Comparison of ENCODE assay signal across 14 cellular contexts in the genomic region with DNA sequence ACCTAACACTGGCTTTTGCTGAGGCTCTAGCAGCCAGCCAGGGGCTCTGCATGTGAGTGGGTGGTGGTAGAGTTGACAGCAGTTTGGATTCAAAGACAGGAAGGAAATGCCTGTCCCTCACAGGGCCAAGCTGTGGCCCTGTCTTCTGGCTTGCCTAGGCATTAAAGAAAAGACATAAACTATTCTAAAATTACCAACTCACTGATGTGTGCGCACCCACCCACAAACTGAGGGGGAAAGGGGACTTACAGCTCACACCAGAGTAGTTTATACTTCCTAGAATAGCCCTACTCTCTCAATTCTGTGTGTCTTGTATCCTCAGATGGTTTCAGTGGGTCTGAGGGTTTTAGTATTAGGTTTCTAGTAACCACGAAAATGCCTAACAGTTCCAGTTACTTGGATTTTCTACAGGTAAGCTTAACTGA.
A peak's percentile ranks its signal among the peaks of the same experiment; 100 is the strongest.
DNase-seq lines count a peak whose midpoint lies in the region; ATAC-seq and TF ChIP-seq lines count a peak whose summit lies in the region.
"Had no signal": no experiment of that assay in that cellular context is flagged by ENCODE, and none has a peak within 500 bp of the region (broad histone marks: within the 10 kb centered on the region; RNA-seq: fewer than 3 reads in every experiment).

No MANE protein-coding gene starts in this region.

- no peaks in the 10 kb centered on the region for H3K9me2 ChIP-seq in MM.1S (replicated peaks; ENCODE audit: insufficient read depth, low read length)

- H3K79me2 ChIP-seq in MM.1S (ENCODE audit: low read length), result no peaks in the 10 kb centered on the region

- no peaks in the 10 kb centered on the region for H3K27me3 ChIP-seq in MM.1S (replicated peaks; ENCODE audit: insufficient read depth, low read length)
- H3K27me3 ChIP-seq: thyroid gland had no signal

- DNase-seq in GM13977 (ENCODE audit: low spot score) (peak; percentile 36), MM.1S (peak; percentile 80), nephron progenitor cell (no peak), AG08396 (ENCODE audit: low spot score) (no peak), erythroblast (lab: John Stamatoyannopoulos, UW) (no peak), Ammon's horn (ENCODE audit: low spot score) (no peak)
- DNase-seq: Calu3; naive thymus-derived CD4-positive, alpha-beta T cell; NCI-H187 treated with DMSO at 0.1 percent for 48 hours; SHP77; thyroid gland had no signal

- H2AFZ ChIP-seq in MM.1S (ENCODE audit: low read length), result no peak overlapping the region

- no peaks in the 10 kb centered on the region for H4K20me1 ChIP-seq in MM.1S (ENCODE audit: insufficient read depth, low read length)

- H3K4me2 ChIP-seq in MM.1S (ENCODE audit: low read depth, low read length), result peak overlapping the region; percentile 42; the same call in 1 of the 2 replicates

- no peaks in the 10 kb centered on the region for H3K36me3 ChIP-seq in MM.1S (replicated peaks; ENCODE audit: insufficient read depth, low read length)

- H3K9me3 ChIP-seq in MM.1S (replicated peaks; ENCODE audit: insufficient read depth, low read length), result no peaks in the 10 kb centered on the region
- H3K9me3 ChIP-seq: thyroid gland had no signal

- H3K27ac ChIP-seq in MM.1S (ENCODE audit: low read length), result peak overlapping the region; percentile 72
- H3K27ac ChIP-seq: thyroid gland had no signal

- no peaks in the 10 kb centered on the region for H3K4me1 Mint-ChIP-seq in nephron progenitor cell

- ATAC-seq in GM19397 (IDR thresholded peaks at IDR 0.05; ENCODE audit: unreplicated experiment) (peak; percentile 56), HG02943 (IDR thresholded peaks at IDR 0.05; ENCODE audit: low read depth, unreplicated experiment) (peak; percentile 70)
- ATAC-seq: naive thymus-derived CD4-positive, alpha-beta T cell had no signal

- peaks cover 29% of the 10 kb centered on the region for H3F3A ChIP-seq in MM.1S (ENCODE audit: insufficient read depth, low read length)

- H3K9ac ChIP-seq in MM.1S (ENCODE audit: low read length), result peak overlapping the region; percentile 19; the same call in 1 of the 2 replicates

- no peak overlapping the region for H3K4me3 ChIP-seq in MM.1S (ENCODE audit: low read length)
- H3K4me3 ChIP-seq: thyroid gland had no signal

- in situ Hi-C loops in GM13977 (cut with MboI; ENCODE audit: low pct_unique_long_range_greater_than_20kb, low sequenced_read_pairs, unreplicated experiment), result no loop called here

- peaks cover 34% of the 10 kb centered on the region for H3K36me3 Mint-ChIP-seq in nephron progenitor cell (ENCODE audit: low read depth)

- TF ChIP-seq CTCF in GM13977 (IDR thresholded peaks at IDR 0.05; ENCODE audit: extremely low read depth, insufficient read depth, missing control alignments), result no peak
- TF ChIP-seq CTCF in MM.1S (IDR thresholded peaks at IDR 0.05; ENCODE audit: low read length), result no peak
- no peak for TF ChIP-seq CTCF in nephron progenitor cell (IDR thresholded peaks at IDR 0.05)

- no peak overlapping the region for H3K27ac Mint-ChIP-seq in nephron progenitor cell
- H3K27ac Mint-ChIP-seq: dendritic cell treated with granulocyte-macrophage colony-stimulating factor and Interleukin-4, amounts not matched to agents 40 ng/mL and 50 ng/mL, for 4 days had no signal

- TF ChIP-seq POLR2A in erythroblast (IDR thresholded peaks at IDR 0.05; ENCODE audit: low read length), result no peak

- peaks cover 42% of the 10 kb centered on the region for H3K4me1 ChIP-seq in MM.1S (ENCODE audit: low read length)
- H3K4me1 ChIP-seq: thyroid gland had no signal

- H3K27me3 Mint-ChIP-seq in nephron progenitor cell (ENCODE audit: low read depth, poor library complexity), result no peaks in the 10 kb centered on the region
- H3K27me3 Mint-ChIP-seq: dendritic cell treated with granulocyte-macrophage colony-stimulating factor and Interleukin-4, amounts not matched to agents 40 ng/mL and 50 ng/mL, for 4 days; naive thymus-derived CD4-positive, alpha-beta T cell had no signal

- H3K4me3 Mint-ChIP-seq in nephron progenitor cell, result no peak overlapping the region
- H3K4me3 Mint-ChIP-seq: dendritic cell treated with granulocyte-macrophage colony-stimulating factor and Interleukin-4, amounts not matched to agents 40 ng/mL and 50 ng/mL, for 4 days had no signal

- no peaks in the 10 kb centered on the region for H3K9me3 Mint-ChIP-seq in nephron progenitor cell
- H3K9me3 Mint-ChIP-seq: dendritic cell treated with granulocyte-macrophage colony-stimulating factor and Interleukin-4, amounts not matched to agents 40 ng/mL and 50 ng/mL, for 4 days; naive thymus-derived CD4-positive, alpha-beta T cell had no signal

Comparison
In these comparisons a context has a peak if more than half of its experiments do, and no peak if none do; other contexts are left out.
1. DNase-seq: peak in GM13977 (single experiment) and MM.1S (single experiment); none in nephron progenitor cell (single experiment), AG08396 (single experiment), erythroblast (0 of 2) and Ammon's horn (single experiment).